ENCODE assay signal across 8 cellular contexts in the genomic region with DNA sequence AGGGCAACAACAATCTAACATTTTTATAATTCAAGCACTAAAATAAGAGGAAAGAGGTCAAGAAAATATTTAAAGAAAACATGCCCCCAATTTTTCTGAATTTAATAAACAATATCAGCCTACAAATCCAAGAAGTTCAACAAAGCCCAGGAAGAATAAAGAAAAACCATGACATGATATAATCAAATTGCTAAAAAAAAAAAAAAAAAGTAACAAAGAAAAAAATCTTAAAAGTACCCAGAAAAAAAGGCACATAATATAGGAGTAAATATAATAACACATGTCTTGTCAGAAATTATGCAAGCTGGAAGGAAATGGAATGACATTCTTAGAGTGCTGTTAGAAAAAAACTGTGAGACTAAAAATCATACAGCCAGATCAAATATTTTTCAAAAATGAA.
"Had no signal": no experiment of that assay in that cellular context is flagged by ENCODE, and none has a peak within 500 bp of the region (broad histone marks: within the 10 kb centered on the region; RNA-seq: fewer than 3 reads in every experiment).

No MANE protein-coding gene starts in this region.

- DNase-seq: GM23248, GOT3, H9, HCEC 1CT, KG1 had no signal

- FAIRE-seq: H54, HTR-8/SVneo had no signal

- H3K27me3 Mint-ChIP-seq: IgD-negative memory B cell had no signal

- H3K4me3 Mint-ChIP-seq: H9, IgD-negative memory B cell had no signal

- H3K9ac ChIP-seq: GM23248 had no signal
